16 cellular contexts compared by ENCODE assay signal in the genomic region with DNA sequence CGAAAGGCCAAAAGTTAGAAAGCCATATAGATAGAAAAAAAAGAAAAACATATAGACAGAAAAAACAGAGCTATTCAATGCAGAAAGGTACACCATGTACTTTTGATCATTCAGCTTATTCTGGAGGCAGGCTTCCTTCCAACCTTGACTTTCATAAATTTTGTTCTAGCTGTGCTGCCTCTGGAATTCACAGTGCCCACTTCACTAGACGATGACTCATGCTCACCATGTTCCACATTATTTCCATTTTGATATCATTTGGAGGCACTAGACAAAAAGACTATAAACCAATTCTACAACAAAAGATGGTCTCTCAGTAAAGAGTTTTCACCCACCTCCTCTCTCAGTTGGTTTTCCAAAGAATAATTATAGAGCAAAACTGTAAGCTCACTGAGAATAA.
DNase-seq lines count a peak whose midpoint lies in the region; ATAC-seq and TF ChIP-seq lines count a peak whose summit lies in the region.
"Had no signal": no experiment of that assay in that cellular context is flagged by ENCODE, and none has a peak within 500 bp of the region (broad histone marks: within the 10 kb centered on the region; RNA-seq: fewer than 3 reads in every experiment).

No MANE protein-coding gene starts in this region.

- H3K27me3 ChIP-seq in lower lobe of right lung (ENCODE audit: low read depth), result no peaks in the 10 kb centered on the region
- H3K27me3 ChIP-seq in tibial artery, result no peaks in the 10 kb centered on the region

- TF ChIP-seq CTCF in lower lobe of right lung (IDR thresholded peaks at IDR 0.05) (no peak), tibial artery (IDR thresholded peaks at IDR 0.05) (no peak)

- H3K27ac ChIP-seq in caudate nucleus (ENCODE audit: low read depth, low read length), result peak overlapping the region; percentile 84
- H3K27ac ChIP-seq in lower lobe of right lung, result no peak overlapping the region
- H3K27ac ChIP-seq in tibial artery, result peak overlapping the region; percentile 25 to 50

- no peaks in the 10 kb centered on the region for H3K36me3 ChIP-seq in lower lobe of right lung
- no peaks in the 10 kb centered on the region for H3K36me3 ChIP-seq in tibial artery
- H3K36me3 ChIP-seq: HAP-1 had no signal

- no peak overlapping the region for H3K4me3 ChIP-seq in lower lobe of right lung
- no peak overlapping the region for H3K4me3 ChIP-seq in tibial artery
- H3K4me3 ChIP-seq: HAP-1 had no signal

- H3K4me1 ChIP-seq in lower lobe of right lung, result peaks cover 7% of the 10 kb centered on the region
- H3K4me1 ChIP-seq in tibial artery, result peaks cover 0 to 26% (median 2%) of the 10 kb centered on the region in 4 donors
- H3K4me1 ChIP-seq: HAP-1 had no signal

- peak; percentile 39 for DNase-seq in amniotic epithelial cell (ENCODE audit: low read depth)
- DNase-seq in caudate nucleus (lab: John Stamatoyannopoulos, UW), result peak in 8 of 61 donors; percentile 4 to 69 (median 12)
- DNase-seq in lower lobe of right lung, result no peak
- no peak for DNase-seq in tibial artery
- DNase-seq in activated CD4-positive, alpha-beta T cell treated with anti-CD3 and anti-CD28 coated beads for 48 hours, result no peak
- DNase-seq in KG1 (lab: John Stamatoyannopoulos, UW), result no peak
- DNase-seq: C1 segment of cervical spinal cord, COR-L47, DMS153, Karpas-422, NCI-H1105 treated with DMSO at 0.1 percent for 48 hours, NCI-H2171 treated with DMSO at 0.1 percent for 48 hours, NCI-H510A treated with DMSO at 0.1 percent for 48 hours, SHP77 treated with DMSO at 0.1 percent for 48 hours had no signal

- peak; percentile 60 to 76 for ATAC-seq in lower lobe of right lung
- no peak for ATAC-seq in HG03135 (IDR thresholded peaks at IDR 0.05; ENCODE audit: unreplicated experiment)

- no peaks in the 10 kb centered on the region for H3K9me3 ChIP-seq in lower lobe of right lung
- H3K9me3 ChIP-seq in tibial artery, result no peaks in the 10 kb centered on the region
- H3K9me3 ChIP-seq: HAP-1 had no signal

- intact Hi-C loops in lower lobe of right lung (cut with DNase I), result no loop called here
- intact Hi-C loops in tibial artery (cut with DNase I; ENCODE audit: low total_unique reads), result no loop called here
